In the genomic region with DNA sequence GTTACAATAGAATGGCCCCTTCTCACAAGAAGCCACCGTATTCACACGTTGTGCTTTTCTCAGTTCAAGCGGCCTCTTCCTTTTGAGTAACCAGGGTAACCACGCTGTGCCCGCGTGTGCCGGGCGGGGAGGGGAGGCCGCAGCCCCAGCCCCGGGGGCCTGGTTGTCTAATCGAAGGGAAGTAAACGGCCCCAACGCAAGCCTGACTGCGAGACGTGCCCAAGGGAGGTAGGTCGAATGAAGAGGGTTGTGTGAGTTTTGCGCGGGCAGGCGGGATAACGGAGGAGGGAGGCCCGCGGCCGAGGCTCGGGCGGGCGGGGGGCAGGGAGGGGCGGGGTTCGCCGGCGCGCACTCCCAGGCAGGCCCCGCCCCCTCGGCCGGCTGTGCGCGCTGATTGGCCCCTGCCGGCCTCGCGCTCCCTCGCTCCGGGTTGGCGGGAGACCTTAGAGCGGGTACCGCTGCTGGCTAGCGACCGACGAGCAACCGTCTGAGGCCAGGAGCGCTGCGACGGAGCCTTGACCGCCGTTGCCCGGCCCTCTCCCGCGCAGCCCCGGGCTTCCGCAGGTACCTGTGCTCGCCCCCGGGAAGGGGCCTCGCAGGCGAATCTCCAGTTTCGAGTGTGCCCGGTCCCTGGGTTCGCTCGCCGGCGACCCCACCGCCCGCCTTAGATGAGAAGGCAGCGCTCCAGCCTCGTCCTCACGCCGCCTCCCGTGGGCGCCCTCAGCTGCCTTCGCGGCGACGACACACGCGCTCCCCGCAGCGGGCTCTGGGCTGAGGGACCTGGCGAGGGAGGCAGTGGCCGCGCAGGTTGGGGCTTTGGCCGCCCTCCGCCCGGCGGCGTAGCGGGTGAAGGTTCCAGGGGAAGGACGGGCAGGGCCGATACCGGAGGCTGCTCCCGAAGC, we compare ENCODE assay signal across 8 cellular contexts. TPM values are rescaled to one million over a fixed set of nuclear protein-coding genes. Genes with fewer than 3 reads are reported as not detected.
DNase-seq lines count a peak whose midpoint lies in the region; ATAC-seq and TF ChIP-seq lines count a peak whose summit lies in the region.

A gene (plus strand): TSS at position 451 of the 902 bp plus-strand sequence. CDS start 5,181 bp downstream, outside the sequence.

- H3K9me3 Mint-ChIP-seq in CD4-positive, alpha-beta T cell = peaks cover 2% of the 10 kb centered on the region

- TF ChIP-seq POLR2A in sigmoid colon (IDR thresholded peaks at IDR 0.05) = no peak

- H3K4me3 Mint-ChIP-seq in CD4-positive, alpha-beta T cell = peak within 1 kb of the TSS; percentile 93

- H2AFZ ChIP-seq in hepatocyte = peak within 1 kb of the TSS; percentile 77

- peaks cover 8% of the 10 kb centered on the region for H3K36me3 Mint-ChIP-seq in CD4-positive, alpha-beta T cell (ENCODE audit: low read depth)

- H3K4me3 ChIP-seq in hepatocyte (peak within 1 kb of the TSS; percentile 58), sigmoid colon (peak within 1 kb of the TSS; percentile 27 to 56 (median 49))

- intact Hi-C loops in CD4-positive, alpha-beta T cell (cut with DNase I, micrococcal nuclease) = loop anchor here in 1 of 2 experiments (5.0 to 10.0 kb wide), 3 partner anchors 82 to 243 kb away; a partner anchor contains a TSS
- intact Hi-C loops in sigmoid colon (cut with DNase I) = loop anchor here (5.0 kb wide), 2 partner anchors 62 to 243 kb away; a partner anchor contains a TSS

- H3K36me3 ChIP-seq in hepatocyte (replicated peaks; ENCODE audit: insufficient read depth, low read depth) (no peaks in the 10 kb centered on the region), sigmoid colon (peaks cover 0 to 11% (median 6%) of the 10 kb centered on the region in 4 donors)

- ATAC-seq in CD4-positive, alpha-beta T cell (ENCODE audit: poor library complexity) = peak; percentile 91
- ATAC-seq in GM19467 (IDR thresholded peaks at IDR 0.05; ENCODE audit: unreplicated experiment) = peak; percentile 85

- DNase-seq in CD4-positive, alpha-beta T cell = peak; percentile 55 to 82 (median 70)
- DNase-seq in HS-5 (ENCODE audit: low read depth) = peak; percentile 24
- peak; percentile 68 for DNase-seq in T-helper 22 cell (ENCODE audit: low read depth)
- peak; percentile 85 for DNase-seq in astrocyte of the hippocampus (ENCODE audit: low read depth, low spot score)
- peak; percentile 88 for DNase-seq in hepatocyte (ENCODE audit: low spot score)
- peak; percentile 86 for DNase-seq in sigmoid colon
- no peak for DNase-seq in NCI-H774 (lab: John Stamatoyannopoulos, UW)

- H3K79me2 ChIP-seq in hepatocyte = no peaks in the 10 kb centered on the region

- 11% methylated on average over 52 of the region's 97 CpGs for WGBS in hepatocyte (ENCODE audit: low lambda C conversion rate, missing lambda C conversion rate)
- WGBS in sigmoid colon, 2 donors = 6 to 7% methylated on average over 97 of the region's 97 CpGs

- H3K27me3 Mint-ChIP-seq in CD4-positive, alpha-beta T cell = no peaks in the 10 kb centered on the region

- H3K27ac Mint-ChIP-seq in CD4-positive, alpha-beta T cell = peak within 1 kb of the TSS; percentile 74

- H3K4me1 ChIP-seq in hepatocyte (ENCODE audit: insufficient read depth) (no peaks in the 10 kb centered on the region), sigmoid colon (peaks cover 0 to 22% (median 14%) of the 10 kb centered on the region in 4 donors)

- peaks cover 22% of the 10 kb centered on the region for H3K4me1 Mint-ChIP-seq in CD4-positive, alpha-beta T cell (ENCODE audit: low read depth)

- H3K27me3 ChIP-seq in CD4-positive, alpha-beta T cell (ENCODE audit: control insufficient read depth, insufficient read depth, low read length) = no peaks in the 10 kb centered on the region
- H3K27me3 ChIP-seq in hepatocyte (no peaks in the 10 kb centered on the region), sigmoid colon (no peaks in the 10 kb centered on the region)

- H3K27ac ChIP-seq in CD4-positive, alpha-beta T cell (ENCODE audit: low read depth, low read length) = no peak within 1 kb of the TSS
- H3K27ac ChIP-seq in hepatocyte (no peak within 1 kb of the TSS), sigmoid colon (peak within 1 kb of the TSS; percentile 32 to 54 (median 52))

- no peaks in the 10 kb centered on the region for H3K9me3 ChIP-seq in CD4-positive, alpha-beta T cell (ENCODE audit: control insufficient read depth, low read length)
- H3K9me3 ChIP-seq in hepatocyte (ENCODE audit: low read depth) = no peaks in the 10 kb centered on the region
- no peaks in the 10 kb centered on the region for H3K9me3 ChIP-seq in sigmoid colon

- POLR2A ChIA-PET in CD4-positive, alpha-beta T cell (lab: Charles Lee) = interaction anchor here (0.6 to 1.8 kb wide), 5 partner anchors 10 to 449 kb away, joined by 3 to 7 read pairs (median 4); a partner anchor contains a TSS

- no peaks in the 10 kb centered on the region for H3K9me2 ChIP-seq in hepatocyte (replicated peaks; ENCODE audit: insufficient read depth)

- H4K20me1 ChIP-seq in hepatocyte (ENCODE audit: insufficient read depth, poor library complexity, severe bottlenecking) = no peaks in the 10 kb centered on the region

- no peak for TF ChIP-seq EP300 in sigmoid colon (IDR thresholded peaks at IDR 0.05)

- peak within 1 kb of the TSS; percentile 96 for H3K4me2 ChIP-seq in hepatocyte

- no peak for TF ChIP-seq CTCF in CD4-positive, alpha-beta T cell (IDR thresholded peaks at IDR 0.05)
- no peak for TF ChIP-seq CTCF in hepatocyte (IDR thresholded peaks at IDR 0.05; ENCODE audit: poor library complexity)
- no peak for TF ChIP-seq CTCF in sigmoid colon (IDR thresholded peaks at IDR 0.05)

- CTCF ChIA-PET in CD4-positive, alpha-beta T cell (lab: Charles Lee) = interaction anchor here (1.6 to 2.3 kb wide), 2 partner anchors 216 to 244 kb away, joined by 3 to 7 read pairs; no protein-coding TSS in a partner anchor

RNA-seq across cellular contexts. Expression of the gene that starts here (rescaled TPM):
- total RNA-seq in CD4-positive, alpha-beta T cell = 10 to 100 TPM; 12.7 to 12.8 TPM
- total RNA-seq in hepatocyte (1.2 and 1.7 TPM in 2 replicates), sigmoid colon (1 to 10 TPM in 2 of 4 donors, under 1 TPM in 2; 0.66 to 2.2 (median 1.0) TPM)
- polyA plus RNA-seq in hepatocyte (1.3 and 2.1 TPM in 2 replicates), sigmoid colon (1 to 10 TPM in 1 of 3 donors, under 1 TPM in 1, not detected in 1; 0.13 to 1.2 TPM)

Comparison
In these comparisons a context has a peak if more than half of its experiments do, and no peak if none do; other contexts are left out.
1. H3K27ac ChIP-seq: peak in sigmoid colon (4 of 4); none in CD4-positive, alpha-beta T cell (single experiment) and hepatocyte (single experiment).